Comparison of ENCODE assay signal across 30 cellular contexts in genomic region chr15:84859143-84859542, GRCh38. TPM values are rescaled to one million over a fixed set of nuclear protein-coding genes. Genes with fewer than 3 reads are reported as not detected.
DNase-seq lines count a peak whose midpoint lies in the region; ATAC-seq, FAIRE-seq and TF ChIP-seq lines count a peak whose summit lies in the region.
"Had no signal": no experiment of that assay in that cellular context is flagged by ENCODE, and none has a peak within 500 bp of the region (broad histone marks: within the 10 kb centered on the region; RNA-seq: fewer than 3 reads in every experiment).

No MANE protein-coding gene starts in this region.

- no peak for FAIRE-seq in kidney (lab: Jason Lieb, UNC)
- no peak for FAIRE-seq in small intestine (lab: Jason Lieb, UNC)
- FAIRE-seq: endothelial cell of umbilical vein, frontal cortex, GM12892, H1 had no signal

- H2AFZ ChIP-seq in HCT116 (ENCODE audit: low read depth, low read length, poor library complexity, severe bottlenecking), result no peak overlapping the region

- TF ChIP-seq RAD21 in HCT116 (IDR thresholded peaks at IDR 0.05; ENCODE audit: low read depth), result peak; percentile 45; the same call in 1 of the 2 replicates

- ATAC-seq in HCT116 (peak; percentile 87), body of pancreas (peak; percentile 55)

- 75 to 80% methylated on average over 2 to 8 of the region's 8 CpGs for WGBS in body of pancreas, 2 donors
- 30 to 70% (median 44%) methylated on average over 8 of the region's 8 CpGs for WGBS in small intestine, 3 donors

- BruUV-seq in HCT116 (replicated peaks; lab: Mats Ljungman, UMichigan), result no TSS peak

- no peak for TF ChIP-seq CTCF in HCT116 (IDR thresholded peaks at IDR 0.05 in 2 of 3, conservative IDR thresholded peaks at IDR 0.05 in 1 of 3; ENCODE audit: borderline replicate concordance in 1 of 3, insufficient read depth in 1 of 3, low read depth in 2 of 3, low read length in 2 of 3)
- TF ChIP-seq CTCF in body of pancreas (IDR thresholded peaks at IDR 0.05), result no peak
- no peak for TF ChIP-seq CTCF in kidney (IDR thresholded peaks at IDR 0.05; ENCODE audit: borderline replicate concordance, extremely low read depth, insufficient read depth)

- intact Hi-C loops in HCT116 (cut with micrococcal nuclease), result no loop called here
- intact Hi-C loops in body of pancreas (cut with DNase I), result no loop called here
- intact Hi-C loops in kidney (cut with DNase I), result no loop called here
- intact Hi-C loops in activated naive CD4-positive, alpha-beta T cell treated with anti-CD3 and anti-CD28 coated beads for 36 hours (cut with micrococcal nuclease), result no loop called here
- intact Hi-C loops in activated T-helper 1 cell treated with anti-CD3 and anti-CD28 coated beads, Interleukin-12 subunit alpha, Interleukin-12 subunit beta, Interleukin-2, Interleukin-4 antibody, amounts not matched to agents 30 ng/mL and 10 ng/mL and 1 ng/mL, durations not matched to agents 14 hours and 24 hours and 36 hours (cut with micrococcal nuclease), result no loop called here
- intact Hi-C loops in activated T-helper 2 cell treated with anti-CD3 and anti-CD28 coated beads, Interferon-gamma antibody, Interleukin-2, Interleukin-4, amounts not matched to agents 10 μg/mL and 5 μg/mL and 100 μg/mL, durations not matched to agents 14 hours and 24 hours and 36 hours (cut with micrococcal nuclease), result no loop called here

- H4K20me1 ChIP-seq in HCT116 (ENCODE audit: insufficient read depth), result no peaks in the 10 kb centered on the region

- H3K4me3 ChIP-seq in HCT116 (replicated peaks in 1 of 2; ENCODE audit: low read depth in 1 of 2, low read length in 2 of 2), result peak overlapping the region in 1 of 2 experiments; percentile 41; a peak in 2 of 4 replicates
- H3K4me3 ChIP-seq in body of pancreas, result no peak overlapping the region
- no peak overlapping the region for H3K4me3 ChIP-seq in kidney (ENCODE audit: low read length in 2 of 2)
- H3K4me3 ChIP-seq in small intestine (ENCODE audit: low read depth in 1 of 2, low read length in 2 of 2), result no peak overlapping the region
- H3K4me3 ChIP-seq: uterus had no signal

- no peak for TF ChIP-seq POLR2A in HCT116 (IDR thresholded peaks at IDR 0.05; ENCODE audit: borderline replicate concordance, extremely low read depth, insufficient read depth, insufficient read length)
- no peak for TF ChIP-seq POLR2A in body of pancreas (IDR thresholded peaks at IDR 0.05)

- H3K27ac ChIP-seq in HCT116 (ENCODE audit: low read depth, low read length) (peak overlapping the region; percentile 55), body of pancreas (no peak overlapping the region), kidney (ENCODE audit: low read depth in 2 of 2, low read length in 2 of 2) (no peak overlapping the region), small intestine (ENCODE audit: low read depth in 1 of 2, low read length in 1 of 2) (no peak overlapping the region)
- H3K27ac ChIP-seq: uterus had no signal

- H3K36me3 ChIP-seq in HCT116 (ENCODE audit: control insufficient read depth in 1 of 2, insufficient read depth in 2 of 2, low read length in 2 of 2) (no peaks in the 10 kb centered on the region), body of pancreas (replicated peaks in 1 of 2; ENCODE audit: insufficient read depth in 1 of 2, low read depth in 2 of 2) (no peaks in the 10 kb centered on the region), kidney (ENCODE audit: control insufficient read depth in 1 of 2, insufficient read depth in 2 of 2, low read length in 2 of 2) (peaks cover 0 to 2% of the 10 kb centered on the region in 2 donors), small intestine (ENCODE audit: control insufficient read depth in 2 of 2, insufficient read depth in 2 of 2, low read length in 2 of 2) (no peaks in the 10 kb centered on the region)
- H3K36me3 ChIP-seq: uterus had no signal

- no peaks in the 10 kb centered on the region for H3K27me3 Mint-ChIP-seq in activated naive CD4-positive, alpha-beta T cell treated with anti-CD3 and anti-CD28 coated beads for 36 hours (ENCODE audit: low read depth)
- H3K27me3 Mint-ChIP-seq in activated T-helper 1 cell treated with anti-CD3 and anti-CD28 coated beads, Interleukin-12 subunit alpha, Interleukin-12 subunit beta, Interleukin-2, Interleukin-4 antibody, amounts not matched to agents 30 ng/mL and 10 ng/mL and 1 ng/mL, durations not matched to agents 14 hours and 24 hours and 36 hours (ENCODE audit: insufficient read depth), result peaks cover 5% of the 10 kb centered on the region
- H3K27me3 Mint-ChIP-seq in activated T-helper 2 cell treated with anti-CD3 and anti-CD28 coated beads, Interferon-gamma antibody, Interleukin-2, Interleukin-4, amounts not matched to agents 10 μg/mL and 5 μg/mL and 100 μg/mL, durations not matched to agents 14 hours and 24 hours and 36 hours (ENCODE audit: low read depth), result no peaks in the 10 kb centered on the region
- H3K27me3 Mint-ChIP-seq: activated CD4-positive, alpha-beta T cell treated with anti-CD3 and anti-CD28 coated beads, Interleukin-2, amount 10 ng/mL, durations not matched to agents 7 days and 5 days; CD4-positive, alpha-beta T cell; dendritic cell treated with granulocyte-macrophage colony-stimulating factor and Interleukin-4, amounts not matched to agents 40 ng/mL and 50 ng/mL, for 4 days had no signal

- H3K9ac ChIP-seq in HCT116 (ENCODE audit: low read length) (peak overlapping the region; percentile 41), kidney (ENCODE audit: low read length in 2 of 2) (no peak overlapping the region)

- H3K36me3 Mint-ChIP-seq in activated naive CD4-positive, alpha-beta T cell treated with anti-CD3 and anti-CD28 coated beads for 36 hours (ENCODE audit: low read depth), result no peaks in the 10 kb centered on the region
- no peaks in the 10 kb centered on the region for H3K36me3 Mint-ChIP-seq in activated T-helper 1 cell treated with anti-CD3 and anti-CD28 coated beads, Interleukin-12 subunit alpha, Interleukin-12 subunit beta, Interleukin-2, Interleukin-4 antibody, amounts not matched to agents 30 ng/mL and 10 ng/mL and 1 ng/mL, durations not matched to agents 14 hours and 24 hours and 36 hours (ENCODE audit: low read depth)
- H3K36me3 Mint-ChIP-seq in activated T-helper 2 cell treated with anti-CD3 and anti-CD28 coated beads, Interferon-gamma antibody, Interleukin-2, Interleukin-4, amounts not matched to agents 10 μg/mL and 5 μg/mL and 100 μg/mL, durations not matched to agents 14 hours and 24 hours and 36 hours (ENCODE audit: low read depth), result no peaks in the 10 kb centered on the region

- no peaks in the 10 kb centered on the region for H3K4me1 Mint-ChIP-seq in activated naive CD4-positive, alpha-beta T cell treated with anti-CD3 and anti-CD28 coated beads for 36 hours (ENCODE audit: low read depth)
- no peaks in the 10 kb centered on the region for H3K4me1 Mint-ChIP-seq in activated T-helper 1 cell treated with anti-CD3 and anti-CD28 coated beads, Interleukin-12 subunit alpha, Interleukin-12 subunit beta, Interleukin-2, Interleukin-4 antibody, amounts not matched to agents 30 ng/mL and 10 ng/mL and 1 ng/mL, durations not matched to agents 14 hours and 24 hours and 36 hours (ENCODE audit: low read depth)
- H3K4me1 Mint-ChIP-seq in activated T-helper 2 cell treated with anti-CD3 and anti-CD28 coated beads, Interferon-gamma antibody, Interleukin-2, Interleukin-4, amounts not matched to agents 10 μg/mL and 5 μg/mL and 100 μg/mL, durations not matched to agents 14 hours and 24 hours and 36 hours (ENCODE audit: low read depth), result no peaks in the 10 kb centered on the region
- H3K4me1 Mint-ChIP-seq: activated CD4-positive, alpha-beta T cell treated with anti-CD3 and anti-CD28 coated beads, Interleukin-2, amount 10 ng/mL, durations not matched to agents 7 days and 5 days had no signal

- H3K4me1 ChIP-seq in HCT116 (ENCODE audit: control insufficient read depth in 1 of 2, insufficient read depth in 2 of 2, low read length in 2 of 2) (peaks cover 29 to 33% of the 10 kb centered on the region in 2 experiments), body of pancreas (no peaks in the 10 kb centered on the region), kidney (ENCODE audit: control insufficient read depth in 1 of 2, insufficient read depth in 1 of 2, low read depth in 1 of 2, low read length in 2 of 2) (no peaks in the 10 kb centered on the region), small intestine (ENCODE audit: control insufficient read depth in 2 of 2, insufficient read depth in 1 of 2, low read depth in 1 of 2, low read length in 1 of 2) (no peaks in the 10 kb centered on the region)
- H3K4me1 ChIP-seq: uterus had no signal

- H3K79me2 ChIP-seq in HCT116 (ENCODE audit: insufficient read depth, low read length), result no peaks in the 10 kb centered on the region

- CTCF ChIA-PET in HCT116 (lab: Charles Lee), result interaction anchor here (1.3 to 1.5 kb wide), 2 partner anchors 11 to 19 kb away, joined by 3 read pairs; no protein-coding TSS in a partner anchor
- CTCF ChIA-PET in activated naive CD4-positive, alpha-beta T cell treated with anti-CD3 and anti-CD28 coated beads for 36 hours (lab: Charles Lee), result no interaction called here

- H3K9me2 ChIP-seq in HCT116 (ENCODE audit: insufficient read depth), result no peaks in the 10 kb centered on the region

- H3K9me3 Mint-ChIP-seq in activated naive CD4-positive, alpha-beta T cell treated with anti-CD3 and anti-CD28 coated beads for 36 hours, result no peaks in the 10 kb centered on the region
- no peaks in the 10 kb centered on the region for H3K9me3 Mint-ChIP-seq in activated T-helper 1 cell treated with anti-CD3 and anti-CD28 coated beads, Interleukin-12 subunit alpha, Interleukin-12 subunit beta, Interleukin-2, Interleukin-4 antibody, amounts not matched to agents 30 ng/mL and 10 ng/mL and 1 ng/mL, durations not matched to agents 14 hours and 24 hours and 36 hours
- no peaks in the 10 kb centered on the region for H3K9me3 Mint-ChIP-seq in activated T-helper 2 cell treated with anti-CD3 and anti-CD28 coated beads, Interferon-gamma antibody, Interleukin-2, Interleukin-4, amounts not matched to agents 10 μg/mL and 5 μg/mL and 100 μg/mL, durations not matched to agents 14 hours and 24 hours and 36 hours
- H3K9me3 Mint-ChIP-seq: activated CD4-positive, alpha-beta T cell treated with anti-CD3 and anti-CD28 coated beads, Interleukin-2, amount 10 ng/mL, durations not matched to agents 7 days and 5 days; CD4-positive, alpha-beta T cell; dendritic cell treated with granulocyte-macrophage colony-stimulating factor and Interleukin-4, amounts not matched to agents 40 ng/mL and 50 ng/mL, for 4 days; nephron had no signal

- peak overlapping the region; percentile 74 for H3K4me2 ChIP-seq in HCT116 (ENCODE audit: low read length)

- no peaks in the 10 kb centered on the region for H3K27me3 ChIP-seq in HCT116 (ENCODE audit: insufficient read depth, low read length)
- H3K27me3 ChIP-seq in body of pancreas, result no peaks in the 10 kb centered on the region
- no peaks in the 10 kb centered on the region for H3K27me3 ChIP-seq in small intestine (ENCODE audit: control insufficient read depth in 2 of 2, insufficient read depth in 2 of 2, low read length in 2 of 2)
- H3K27me3 ChIP-seq: uterus had no signal

- POLR2A ChIA-PET in HCT116 (lab: Charles Lee), result no interaction called here

- RAD21 ChIA-PET in HCT116 (lab: Charles Lee; ENCODE audit: low non-redundant PET in 1 of 2, low total read pairs in 2 of 2, uncharacterized antibody in 2 of 2, unreplicated experiment in 2 of 2), result no interaction called here

- DNase-seq in HCT116 (ENCODE audit: low read depth, low spot score) (peak; percentile 75), body of pancreas (peak in 1 of 4 donors; percentile 57), kidney (peak; percentile 88), small intestine (peak; percentile 63), occipital lobe (lab: John Stamatoyannopoulos, UW) (no peak)
- no peak for DNase-seq in activated naive CD4-positive, alpha-beta T cell treated with anti-CD3 and anti-CD28 coated beads for 36 hours
- DNase-seq in activated T-helper 1 cell treated with anti-CD3 and anti-CD28 coated beads, Interleukin-12 subunit alpha, Interleukin-12 subunit beta, Interleukin-2, Interleukin-4 antibody, amounts not matched to agents 30 ng/mL and 10 ng/mL and 1 ng/mL, durations not matched to agents 14 hours and 24 hours and 36 hours (ENCODE audit: low spot score), result no peak
- DNase-seq in activated T-helper 2 cell treated with anti-CD3 and anti-CD28 coated beads, Interferon-gamma antibody, Interleukin-2, Interleukin-4, amounts not matched to agents 10 μg/mL and 5 μg/mL and 100 μg/mL, durations not matched to agents 14 hours and 24 hours and 36 hours (ENCODE audit: low spot score), result no peak
- DNase-seq: activated CD4-positive, alpha-beta T cell treated with anti-CD3 and anti-CD28 coated beads, Interleukin-2, amount 10 ng/mL, durations not matched to agents 7 days and 5 days; activated effector memory CD4-positive, alpha-beta T cell treated with Interleukin-2 at 50 U/mL for 16 hours; CD4-positive, alpha-beta T cell; DMS79 treated with DMSO at 0.1 percent for 48 hours; KBM-7; kidney glomerular epithelial cell; NCI-H187; NCI-H226; NCI-H82; SHP77 treated with DMSO at 0.1 percent for 48 hours; stimulated activated CD4-positive, alpha-beta T cell treated with anti-CD3 and anti-CD28 coated beads, Interleukin-2, amount 100 ng/mL, for 24 hours; stimulated activated naive CD4-positive, alpha-beta T cell treated with Interleukin-2 at 50 U/mL for 16 hours; uterus had no signal

- no peak overlapping the region for H3K4me3 Mint-ChIP-seq in activated naive CD4-positive, alpha-beta T cell treated with anti-CD3 and anti-CD28 coated beads for 36 hours
- no peak overlapping the region for H3K4me3 Mint-ChIP-seq in activated T-helper 1 cell treated with anti-CD3 and anti-CD28 coated beads, Interleukin-12 subunit alpha, Interleukin-12 subunit beta, Interleukin-2, Interleukin-4 antibody, amounts not matched to agents 30 ng/mL and 10 ng/mL and 1 ng/mL, durations not matched to agents 14 hours and 24 hours and 36 hours
- H3K4me3 Mint-ChIP-seq in activated T-helper 2 cell treated with anti-CD3 and anti-CD28 coated beads, Interferon-gamma antibody, Interleukin-2, Interleukin-4, amounts not matched to agents 10 μg/mL and 5 μg/mL and 100 μg/mL, durations not matched to agents 14 hours and 24 hours and 36 hours (ENCODE audit: low read depth), result no peak overlapping the region
- H3K4me3 Mint-ChIP-seq: activated CD4-positive, alpha-beta T cell treated with anti-CD3 and anti-CD28 coated beads, Interleukin-2, amount 10 ng/mL, durations not matched to agents 7 days and 5 days; CD4-positive, alpha-beta T cell; dendritic cell treated with granulocyte-macrophage colony-stimulating factor and Interleukin-4, amounts not matched to agents 40 ng/mL and 50 ng/mL, for 4 days; nephron had no signal

- no peak overlapping the region for H3K27ac Mint-ChIP-seq in activated naive CD4-positive, alpha-beta T cell treated with anti-CD3 and anti-CD28 coated beads for 36 hours
- no peak overlapping the region for H3K27ac Mint-ChIP-seq in activated T-helper 1 cell treated with anti-CD3 and anti-CD28 coated beads, Interleukin-12 subunit alpha, Interleukin-12 subunit beta, Interleukin-2, Interleukin-4 antibody, amounts not matched to agents 30 ng/mL and 10 ng/mL and 1 ng/mL, durations not matched to agents 14 hours and 24 hours and 36 hours
- H3K27ac Mint-ChIP-seq in activated T-helper 2 cell treated with anti-CD3 and anti-CD28 coated beads, Interferon-gamma antibody, Interleukin-2, Interleukin-4, amounts not matched to agents 10 μg/mL and 5 μg/mL and 100 μg/mL, durations not matched to agents 14 hours and 24 hours and 36 hours, result no peak overlapping the region
- H3K27ac Mint-ChIP-seq: activated CD4-positive, alpha-beta T cell treated with anti-CD3 and anti-CD28 coated beads, Interleukin-2, amount 10 ng/mL, durations not matched to agents 7 days and 5 days; CD4-positive, alpha-beta T cell; dendritic cell treated with granulocyte-macrophage colony-stimulating factor and Interleukin-4, amounts not matched to agents 40 ng/mL and 50 ng/mL, for 4 days; nephron had no signal

- no peaks in the 10 kb centered on the region for H3K9me3 ChIP-seq in HCT116 (ENCODE audit: control insufficient read depth in 1 of 2, insufficient read depth in 1 of 2, low read depth in 1 of 2, low read length in 2 of 2)
- H3K9me3 ChIP-seq in body of pancreas, result no peaks in the 10 kb centered on the region
- H3K9me3 ChIP-seq in kidney (ENCODE audit: control insufficient read depth in 1 of 2, low read length in 2 of 2), result no peaks in the 10 kb centered on the region
- H3K9me3 ChIP-seq in small intestine (ENCODE audit: control insufficient read depth, low read depth), result no peaks in the 10 kb centered on the region
- H3K9me3 ChIP-seq: uterus had no signal

RNA-seq across cellular contexts. Expression of gene SLC28A1, which starts 25.3 kb away (rescaled TPM):
- not detected for total RNA-seq in HCT116 (2021; ENCODE audit: unreplicated experiment)
- polyA plus RNA-seq in HCT116 (2012), result 0.02 TPM in 1 of 2 replicates, not detected in the other
- under 1 TPM in 1 of 2 donors, not detected in 1; 0.26 TPM for total RNA-seq in body of pancreas
- 12.8 TPM for total RNA-seq in kidney
- 51.2 TPM for polyA plus RNA-seq in kidney (ENCODE audit: insufficient read depth, low read depth, low replicate concordance)
- 10 to 100 TPM in 2 of 3 donors, 1 to 10 TPM in 1; 4.4 to 64.6 (median 34.6) TPM for polyA plus RNA-seq in small intestine
- not detected for total RNA-seq in occipital lobe
- not detected for total RNA-seq in activated naive CD4-positive, alpha-beta T cell treated with anti-CD3 and anti-CD28 coated beads for 36 hours
- not detected in 2 replicates for total RNA-seq in activated T-helper 1 cell treated with anti-CD3 and anti-CD28 coated beads, Interleukin-12 subunit alpha, Interleukin-12 subunit beta, Interleukin-2, Interleukin-4 antibody, amounts not matched to agents 30 ng/mL and 10 ng/mL and 1 ng/mL, durations not matched to agents 14 hours and 24 hours and 36 hours
- not detected in 2 replicates for total RNA-seq in activated T-helper 2 cell treated with anti-CD3 and anti-CD28 coated beads, Interferon-gamma antibody, Interleukin-2, Interleukin-4, amounts not matched to agents 10 μg/mL and 5 μg/mL and 100 μg/mL, durations not matched to agents 14 hours and 24 hours and 36 hours
- total RNA-seq: activated CD4-positive, alpha-beta T cell treated with anti-CD3 and anti-CD28 coated beads, Interleukin-2, amount 10 ng/mL, durations not matched to agents 7 days and 5 days; CD4-positive, alpha-beta T cell; endothelial cell of umbilical vein; frontal cortex; H1; OCI-LY7; T-helper 1 cell treated with Interleukin-12 subunit alpha and Interleukin-12 subunit beta and Interleukin-4 antibody, amounts not matched to agents 30 ng/mL and 1 ng/mL, for 36 hours had no signal
- polyA plus RNA-seq: AG04450, endothelial cell of umbilical vein had no signal

RNA-seq across cellular contexts. Expression of gene ALPK3, which starts 42.0 kb away (rescaled TPM):
- total RNA-seq in HCT116 (2021; ENCODE audit: unreplicated experiment) (2.0 TPM), body of pancreas (10 to 100 TPM in 1 of 2 donors, 1 to 10 TPM in 1; 7.8 to 15.8 TPM), kidney (20.2 TPM), occipital lobe (1.6 TPM)
- 1.5 and 1.7 TPM in 2 replicates for polyA plus RNA-seq in HCT116 (2012)
- polyA plus RNA-seq in kidney (ENCODE audit: insufficient read depth, low read depth, low replicate concordance) (3.1 TPM), small intestine (1 to 10 TPM in 1 of 3 donors, under 1 TPM in 2; 0.22 to 1.3 (median 0.54) TPM)
- total RNA-seq in activated naive CD4-positive, alpha-beta T cell treated with anti-CD3 and anti-CD28 coated beads for 36 hours, result under 1 TPM; 0.02 to 0.05 TPM
- 0.10 and 0.66 TPM in 2 replicates for total RNA-seq in activated T-helper 1 cell treated with anti-CD3 and anti-CD28 coated beads, Interleukin-12 subunit alpha, Interleukin-12 subunit beta, Interleukin-2, Interleukin-4 antibody, amounts not matched to agents 30 ng/mL and 10 ng/mL and 1 ng/mL, durations not matched to agents 14 hours and 24 hours and 36 hours
- total RNA-seq in activated T-helper 2 cell treated with anti-CD3 and anti-CD28 coated beads, Interferon-gamma antibody, Interleukin-2, Interleukin-4, amounts not matched to agents 10 μg/mL and 5 μg/mL and 100 μg/mL, durations not matched to agents 14 hours and 24 hours and 36 hours, result 0.34 TPM in 2 replicates

Comparison
In these comparisons a context has a peak if more than half of its experiments do, and no peak if none do; other contexts are left out.
1. DNase-seq: peak in HCT116 (single experiment), kidney (single experiment) and small intestine (single experiment); none in occipital lobe (single experiment), activated naive CD4-positive, alpha-beta T cell treated with anti-CD3 and anti-CD28 coated beads for 36 hours (single experiment), activated T-helper 1 cell treated with anti-CD3 and anti-CD28 coated beads, Interleukin-12 subunit alpha, Interleukin-12 subunit beta, Interleukin-2, Interleukin-4 antibody, amounts not matched to agents 30 ng/mL and 10 ng/mL and 1 ng/mL, durations not matched to agents 14 hours and 24 hours and 36 hours (single experiment) and activated T-helper 2 cell treated with anti-CD3 and anti-CD28 coated beads, Interferon-gamma antibody, Interleukin-2, Interleukin-4, amounts not matched to agents 10 μg/mL and 5 μg/mL and 100 μg/mL, durations not matched to agents 14 hours and 24 hours and 36 hours (single experiment).
2. RNA of gene SLC28A1, which starts 25.3 kb away (total RNA-seq): 12.8 TPM in kidney (single experiment); 0.26 TPM in body of pancreas, not detected in HCT116 (single experiment), not detected in occipital lobe (single experiment), not detected in activated naive CD4-positive, alpha-beta T cell treated with anti-CD3 and anti-CD28 coated beads for 36 hours, not detected in activated T-helper 1 cell treated with anti-CD3 and anti-CD28 coated beads, Interleukin-12 subunit alpha, Interleukin-12 subunit beta, Interleukin-2, Interleukin-4 antibody, amounts not matched to agents 30 ng/mL and 10 ng/mL and 1 ng/mL, durations not matched to agents 14 hours and 24 hours and 36 hours and not detected in activated T-helper 2 cell treated with anti-CD3 and anti-CD28 coated beads, Interferon-gamma antibody, Interleukin-2, Interleukin-4, amounts not matched to agents 10 μg/mL and 5 μg/mL and 100 μg/mL, durations not matched to agents 14 hours and 24 hours and 36 hours; every median in the first group is over 10 times any median in the second.